3 cellular contexts compared by ENCODE assay signal in genomic region chr4:78714598-78714997, GRCh38.
DNase-seq lines count a peak whose midpoint lies in the region; ATAC-seq, FAIRE-seq and TF ChIP-seq lines count a peak whose summit lies in the region.
"Not testable (repeated sequence)": the region's sequence is repeated elsewhere in the genome, so short reads cannot be mapped to it uniquely, and the experiment has no call there.

No MANE protein-coding gene starts in this region.

- ATAC-seq in K562: not testable (repeated sequence)

- not testable (repeated sequence) for TF ChIP-seq RAD21 in K562 (CRISPR knock-in tag; conservative IDR thresholded peaks at IDR 0.05 in 1 of 2, IDR thresholded peaks at IDR 0.05 in 1 of 2)

- H3K4me1 Mint-ChIP-seq in endodermal cell: peaks cover 34% of the 10 kb centered on the region

- H3K4me1 ChIP-seq in HEK293 (ENCODE audit: control insufficient read depth, insufficient read depth, low read length); endodermal cell (ENCODE audit: control insufficient read depth, insufficient read depth, low read length): not testable (repeated sequence)
- H3K4me1 ChIP-seq in K562 (replicated peaks in 1 of 2; ENCODE audit: control insufficient read depth in 2 of 2, insufficient read depth in 2 of 2, low read length in 2 of 2): peaks cover 2 to 25% of the 10 kb centered on the region in 2 experiments; a peak in 4 of 5 replicates

- in situ Hi-C loops in K562 (cut with MboI): not testable (repeated sequence)

- TF ChIP-seq EP300 in K562 (IDR thresholded peaks at IDR 0.05; ENCODE audit: low read length): not testable (repeated sequence)

- not testable (repeated sequence) for H3K4me2 ChIP-seq in K562 (ENCODE audit: insufficient read depth, low read length)

- CTCF ChIA-PET in HEK293 (lab: Yijun Ruan, JAX); K562 (lab: Yijun Ruan, JAX; ENCODE audit: low intra/inter-chr PET ratio): not testable (repeated sequence)

- intact Hi-C loops in K562 (cut with micrococcal nuclease): not testable (repeated sequence)

- not testable (repeated sequence) for DNase-seq in K562 (ENCODE audit: extremely low read depth in 1 of 4, low spot score in 3 of 4); endodermal cell

- POLR2A ChIA-PET in HEK293 (lab: Yijun Ruan, JAX); K562 (lab: Yijun Ruan, JAX): not testable (repeated sequence)

- H3K79me2 ChIP-seq in K562 (ENCODE audit: control insufficient read depth, insufficient read depth, low read length): not testable (repeated sequence)

- H3K9me3 Mint-ChIP-seq in endodermal cell: peaks cover 25% of the 10 kb centered on the region

- BruUV-seq in K562 (replicated peaks; lab: Mats Ljungman, UMichigan): not testable (repeated sequence)

- H3K27me3 ChIP-seq in K562 (ENCODE audit: control insufficient read depth in 2 of 2, insufficient read depth in 2 of 2, low read length in 2 of 2); endodermal cell (ENCODE audit: control insufficient read depth, insufficient read depth, low read length, poor library complexity, severe bottlenecking): not testable (repeated sequence)

- TF ChIP-seq CTCF in HEK293 (tag by site-specific recombination; IDR thresholded peaks at IDR 0.05); K562 (IDR thresholded peaks at IDR 0.05 in 2 of 3, conservative IDR thresholded peaks at IDR 0.05 in 1 of 3; ENCODE audit: insufficient read depth in 2 of 3, low read depth in 1 of 3, low read length in 3 of 3); endodermal cell (conservative IDR thresholded peaks at IDR 0.05): not testable (repeated sequence)

- not testable (repeated sequence) for TF ChIP-seq POLR2A in K562 (conservative IDR thresholded peaks at IDR 0.05)

- peak overlapping the region; percentile 64 for H3K27ac Mint-ChIP-seq in endodermal cell

- H3K27ac ChIP-seq in HEK293 (ENCODE audit: extremely low read depth, low read depth, low read length); K562 (ENCODE audit: extremely low read depth, low read depth, low read length); endodermal cell (ENCODE audit: low read depth, low read length): not testable (repeated sequence)

- H3K27me3 Mint-ChIP-seq in endodermal cell (ENCODE audit: insufficient read depth): not testable (repeated sequence)

- peak overlapping the region; percentile 21 for H3K4me3 Mint-ChIP-seq in endodermal cell

- H3K4me3 ChIP-seq in HEK293 (ENCODE audit: low read depth, low read length); K562; endodermal cell (ENCODE audit: low read length): not testable (repeated sequence)

- not testable (repeated sequence) for FAIRE-seq in K562 (lab: Jason Lieb, UNC)

- H3K36me3 ChIP-seq in HEK293 (ENCODE audit: control insufficient read depth in 2 of 2, insufficient read depth in 1 of 2, low read length in 2 of 2); K562 (ENCODE audit: control insufficient read depth, insufficient read depth, low read length); endodermal cell (ENCODE audit: control insufficient read depth, insufficient read depth, low read length): not testable (repeated sequence)

- not testable (repeated sequence) for H3K36me3 Mint-ChIP-seq in endodermal cell (ENCODE audit: low read depth)

- WGBS in K562 (ENCODE audit: insufficient coverage, low coverage, missing lambda C conversion rate): 6% methylated on average over 4 of the region's 4 CpGs
- WGBS in endodermal cell (ENCODE audit: insufficient coverage in 1 of 2, insufficient read length in 1 of 2), 2 experiments: 72 to 93% methylated on average over 2 to 4 of the region's 4 CpGs

- not testable (repeated sequence) for H2AFZ ChIP-seq in K562 (ENCODE audit: low read depth, low read length)

- not testable (repeated sequence) for H3K9me3 ChIP-seq in HEK293 (ENCODE audit: control insufficient read depth, insufficient read depth, low read depth, low read length); K562 (replicated peaks; ENCODE audit: control insufficient read depth, insufficient read depth, low read depth, low read length)
- peaks cover 23% of the 10 kb centered on the region for H3K9me3 ChIP-seq in endodermal cell (ENCODE audit: control insufficient read depth, low read length)

- not testable (repeated sequence) for H4K20me1 ChIP-seq in K562 (replicated peaks; ENCODE audit: control insufficient read depth, insufficient read depth, low read length)

- not testable (repeated sequence) for H3K9ac ChIP-seq in K562 (ENCODE audit: insufficient read depth in 1 of 2, low read depth in 2 of 2, low read length in 2 of 2); endodermal cell (ENCODE audit: extremely low read depth, low read length, poor library complexity, severe bottlenecking)

- H3K9me1 ChIP-seq in K562 (ENCODE audit: control insufficient read depth, insufficient read depth, low read length): not testable (repeated sequence)

TF ChIP-seq in HEK293, 187 proteins besides CTCF, POLR2A, EP300 and RAD21:
- TF ChIP-seq ZNF335 (tag by site-specific recombination; conservative IDR thresholded peaks at IDR 0.05): 0 out of 2 replicates have a peak, but pooled peaks have one; percentile 12

TF ChIP-seq in K562, 482 proteins besides CTCF, POLR2A, EP300 and RAD21:
- TF ChIP-seq ZNF316 (IDR thresholded peaks at IDR 0.05): peak; percentile 15; the same call in 1 of the 2 replicates
- peak; percentile 60 to 71; a peak in 3 of 4 replicates for TF ChIP-seq FOXK2 (conservative IDR thresholded peaks at IDR 0.05 in 1 of 2, IDR thresholded peaks at IDR 0.05 in 1 of 2; ENCODE audit: low read depth in 2 of 2)
- TF ChIP-seq C11orf30 (IDR thresholded peaks at IDR 0.05; ENCODE audit: low read depth): peak; percentile 12; the same call in 1 of the 2 replicates
- peak in 1 of 2 experiments; percentile 62; a peak in 2 of 4 replicates for TF ChIP-seq FOXA3 (CRISPR knock-in tag; conservative IDR thresholded peaks at IDR 0.05 in 1 of 2, IDR thresholded peaks at IDR 0.05 in 1 of 2)
- TF ChIP-seq PKNOX1 (IDR thresholded peaks at IDR 0.05): peak; percentile 50
